18 cellular contexts compared by ENCODE assay signal in genomic region chr2:64482243-64482642, GRCh38.
"Had no signal": no experiment of that assay in that cellular context is flagged by ENCODE, and none has a peak within 500 bp of the region (broad histone marks: within the 10 kb centered on the region; RNA-seq: fewer than 3 reads in every experiment).

No MANE protein-coding gene starts in this region.

- DNase-seq: activated B cell treated with CpG ODN at 0.5 μM for 24 hours; activated CD4-positive, alpha-beta T cell treated with anti-CD3 and anti-CD28 coated beads for 4 hours; activated CD4-positive, alpha-beta T cell treated with anti-CD3 and anti-CD28 coated beads, Interleukin-2, amount 50 U/mL, for 48 hours; activated CD8-positive, alpha-beta memory T cell treated with anti-CD3 and anti-CD28 coated beads, Interleukin-2, amount 50 U/mL, for 48 hours; activated naive CD4-positive, alpha-beta T cell treated with anti-CD3 and anti-CD28 coated beads for 36 hours; activated naive CD8-positive, alpha-beta T cell treated with anti-CD3 and anti-CD28 coated beads, Interleukin-2, amount 10 ng/mL, durations not matched to agents 7 days and 5 days; activated T-cell treated with anti-CD3 and anti-CD28 coated beads, Interleukin-2, amount 50 U/mL, for 4 hours; amygdala; cerebellar nuclear complex; heart right ventricle; posterior cingulate gyrus; spleen; stimulated activated CD4-positive, alpha-beta T cell treated with anti-CD3 and anti-CD28 coated beads, Interleukin-4, amount 100 ng/mL, for 1 hour; stimulated activated naive CD4-positive, alpha-beta T cell; T-helper 9 cell had no signal

- H3K9me3 ChIP-seq: heart right ventricle, spleen, testis, vagina had no signal

- H3K27me3 Mint-ChIP-seq: activated B cell treated with CpG ODN at 0.5 μM for 24 hours had no signal

- H3K4me1 Mint-ChIP-seq: activated B cell treated with CpG ODN at 0.5 μM for 24 hours had no signal

- H3K27ac ChIP-seq: coronary artery, heart right ventricle, testis, vagina had no signal

- H3K36me3 ChIP-seq: heart right ventricle, spleen, vagina had no signal

- H3K36me3 Mint-ChIP-seq: activated naive CD8-positive, alpha-beta T cell treated with anti-CD3 and anti-CD28 coated beads, Interleukin-2, amount 10 ng/mL, durations not matched to agents 7 days and 5 days had no signal

- H3K4me3 ChIP-seq: coronary artery, heart right ventricle, spleen, testis, vagina had no signal

- H3K9me3 Mint-ChIP-seq: activated B cell treated with CpG ODN at 0.5 μM for 24 hours; activated naive CD4-positive, alpha-beta T cell treated with anti-CD3 and anti-CD28 coated beads for 36 hours; activated naive CD8-positive, alpha-beta T cell treated with anti-CD3 and anti-CD28 coated beads, Interleukin-2, amount 10 ng/mL, durations not matched to agents 7 days and 5 days; activated T-cell treated with anti-CD3 and anti-CD28 coated beads, Interleukin-2, amount 50 U/mL, for 4 hours had no signal

- H3K27ac Mint-ChIP-seq: activated B cell treated with CpG ODN at 0.5 μM for 24 hours; activated naive CD4-positive, alpha-beta T cell treated with anti-CD3 and anti-CD28 coated beads for 36 hours; activated naive CD8-positive, alpha-beta T cell treated with anti-CD3 and anti-CD28 coated beads, Interleukin-2, amount 10 ng/mL, durations not matched to agents 7 days and 5 days had no signal

- H3K4me1 ChIP-seq: testis had no signal

- H3K4me3 Mint-ChIP-seq: activated B cell treated with CpG ODN at 0.5 μM for 24 hours; activated naive CD4-positive, alpha-beta T cell treated with anti-CD3 and anti-CD28 coated beads for 36 hours; activated naive CD8-positive, alpha-beta T cell treated with anti-CD3 and anti-CD28 coated beads, Interleukin-2, amount 10 ng/mL, durations not matched to agents 7 days and 5 days; activated T-cell treated with anti-CD3 and anti-CD28 coated beads, Interleukin-2, amount 50 U/mL, for 4 hours had no signal

- H3K27me3 ChIP-seq: spleen, testis, vagina had no signal

- ATAC-seq: activated T-cell treated with anti-CD3 and anti-CD28 coated beads, Interleukin-2, amount 50 U/mL, for 4 hours had no signal
